ENCODE assay signal across 15 cellular contexts in genomic region chr6:105453968-105454367, GRCh38. TPM values are rescaled to one million over a fixed set of nuclear protein-coding genes. Genes with fewer than 3 reads are reported as not detected.
DNase-seq lines count a peak whose midpoint lies in the region; ATAC-seq and TF ChIP-seq lines count a peak whose summit lies in the region.
"Had no signal": no experiment of that assay in that cellular context is flagged by ENCODE, and none has a peak within 500 bp of the region (broad histone marks: within the 10 kb centered on the region; RNA-seq: fewer than 3 reads in every experiment).

No MANE protein-coding gene starts in this region.

- H3K4me1 ChIP-seq in right cardiac atrium (ENCODE audit: control insufficient read depth, insufficient read depth, low read length) = no peaks in the 10 kb centered on the region
- H3K4me1 ChIP-seq in adipocyte (ENCODE audit: control insufficient read depth, insufficient read depth, low read length) = no peaks in the 10 kb centered on the region
- peaks cover 0 to 45% (median 7%) of the 10 kb centered on the region in 4 donors for H3K4me1 ChIP-seq in tibial nerve
- H3K4me1 ChIP-seq: Peyer's patch had no signal

- H3K27me3 ChIP-seq in right cardiac atrium (ENCODE audit: control insufficient read depth, insufficient read depth) (no peaks in the 10 kb centered on the region), adipocyte (replicated peaks; ENCODE audit: control insufficient read depth, insufficient read depth, low read length) (no peaks in the 10 kb centered on the region), layer of hippocampus (ENCODE audit: control insufficient read depth, insufficient read depth, low read length) (no peaks in the 10 kb centered on the region), tibial nerve (no peaks in the 10 kb centered on the region)
- H3K27me3 ChIP-seq: heart left ventricle, Peyer's patch had no signal

- peak; percentile 32 to 79 for TF ChIP-seq EP300 in tibial nerve (IDR thresholded peaks at IDR 0.05)

- H3K27ac ChIP-seq in right cardiac atrium (ENCODE audit: low read length) (no peak overlapping the region), layer of hippocampus (ENCODE audit: low read depth, low read length) (peak overlapping the region; percentile 42), tibial nerve (peak overlapping the region in 3 of 4 donors; percentile 29 to 73 (median 67))
- H3K27ac ChIP-seq: Peyer's patch, thoracic aorta had no signal

- intact Hi-C loops in Right ventricle myocardium inferior (cut with DNase I) = no loop called here
- intact Hi-C loops in right cardiac atrium (cut with DNase I) = no loop called here

- 67% methylated on average over 1 of the region's 1 CpG for whole genome bisulfite sequencing in right cardiac atrium
- WGBS in tibial nerve, 2 donors = 21 to 24% methylated on average over 1 of the region's 1 CpG

- no peak overlapping the region for H3K4me3 ChIP-seq in right cardiac atrium (ENCODE audit: low read length)
- H3K4me3 ChIP-seq in adipocyte (ENCODE audit: low read length) = no peak overlapping the region
- no peak overlapping the region for H3K4me3 ChIP-seq in tibial nerve
- H3K4me3 ChIP-seq: Peyer's patch, thoracic aorta had no signal

- no peaks in the 10 kb centered on the region for H3K36me3 ChIP-seq in adipocyte (ENCODE audit: control insufficient read depth, insufficient read depth, low read length, severe bottlenecking)
- H3K36me3 ChIP-seq in tibial nerve = no peaks in the 10 kb centered on the region
- H3K36me3 ChIP-seq: heart left ventricle, Peyer's patch, thoracic aorta had no signal

- H3K9me3 ChIP-seq in right cardiac atrium (ENCODE audit: control insufficient read depth, low read length) (no peaks in the 10 kb centered on the region), adipocyte (ENCODE audit: control insufficient read depth, low read length) (no peaks in the 10 kb centered on the region), tibial nerve (no peaks in the 10 kb centered on the region)
- H3K9me3 ChIP-seq: heart left ventricle, Peyer's patch, thoracic aorta had no signal

- no peak for TF ChIP-seq CTCF in tibial nerve (IDR thresholded peaks at IDR 0.05)

- no peak for TF ChIP-seq POLR2A in tibial nerve (IDR thresholded peaks at IDR 0.05)

- DNase-seq in Right ventricle myocardium inferior (ENCODE audit: missing footprints) (no peak), right cardiac atrium (no peak), adipocyte (ENCODE audit: low read depth) (peak; percentile 5), tibial nerve (ENCODE audit: low spot score in 2 of 2) (no peak), cerebellum (ENCODE audit: low spot score) (no peak)
- DNase-seq in stimulated activated CD4-positive, alpha-beta T cell treated with anti-CD3 and anti-CD28 coated beads, Interleukin-4, amount 100 ng/mL, for 24 hours = no peak
- DNase-seq: activated CD4-positive, alpha-beta T cell treated with anti-CD3 and anti-CD28 coated beads, Interleukin-2, amount 10 ng/mL, durations not matched to agents 7 days and 5 days; heart left ventricle; Karpas-422; NCI-H1694 treated with DMSO at 0.1 percent for 48 hours; NCI-H524 had no signal

- ATAC-seq in Right ventricle myocardium inferior (peak; percentile 34), right cardiac atrium (no peak), GM21576 (IDR thresholded peaks at IDR 0.05; ENCODE audit: unreplicated experiment) (no peak)

- H3K9ac ChIP-seq in adipocyte (ENCODE audit: low read length) = no peak overlapping the region

RNA-seq across cellular contexts. Expression of gene PREP, which starts 51.1 kb away (rescaled TPM):
- total RNA-seq in Right ventricle myocardium inferior (26.6 TPM), right cardiac atrium (10 to 100 TPM; 23.8 to 26.8 (median 26.2) TPM), tibial nerve (10 to 100 TPM; 19.7 to 21.9 (median 21.6) TPM), cerebellum (29.3 TPM)
- 19.5 TPM for polyA plus RNA-seq in right cardiac atrium
